Comparison of ENCODE assay signal across 15 cellular contexts in the genomic region with DNA sequence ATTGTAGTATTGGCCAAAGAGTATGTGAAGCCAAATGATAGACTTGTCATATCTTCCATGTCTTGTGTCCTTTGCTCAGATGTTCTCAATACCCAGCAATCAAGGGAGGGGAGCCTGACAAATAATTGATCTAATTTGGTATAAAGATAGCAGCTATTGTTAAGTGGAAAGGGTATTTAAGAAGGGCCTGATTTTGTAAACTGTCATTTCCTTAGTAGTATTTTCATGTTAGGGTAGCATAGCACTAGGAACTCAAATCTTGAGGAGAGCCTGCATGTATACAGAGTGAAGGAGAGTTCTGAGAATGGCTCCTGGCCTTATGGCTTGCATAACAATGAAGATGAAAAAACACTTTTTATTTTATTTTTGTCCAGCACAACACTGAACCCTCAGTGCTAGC. TPM values are rescaled to one million over a fixed set of nuclear protein-coding genes. Genes with fewer than 3 reads are reported as not detected.
DNase-seq lines count a peak whose midpoint lies in the region; ATAC-seq and TF ChIP-seq lines count a peak whose summit lies in the region.
"Had no signal": no experiment of that assay in that cellular context is flagged by ENCODE, and none has a peak within 500 bp of the region (broad histone marks: within the 10 kb centered on the region; RNA-seq: fewer than 3 reads in every experiment).

No MANE protein-coding gene starts in this region.

- H3K4me3 ChIP-seq in Loucy (ENCODE audit: low read length, poor library complexity, severe bottlenecking): no peak overlapping the region
- H3K4me3 ChIP-seq: PC-9 had no signal

- ATAC-seq in WTC11 (no peak), HG02981 (IDR thresholded peaks at IDR 0.05; ENCODE audit: unreplicated experiment) (no peak)

- no peak overlapping the region for H3K9ac ChIP-seq in Loucy (ENCODE audit: low read depth, low read length, poor library complexity, severe bottlenecking)

- CTCF ChIA-PET in WTC11 (lab: Charles Lee): no interaction called here

- no peak for TF ChIP-seq CTCF in Loucy (conservative IDR thresholded peaks at IDR 0.05; ENCODE audit: low read length)
- no peak for TF ChIP-seq CTCF in WTC11 (IDR thresholded peaks at IDR 0.05)

- no peaks in the 10 kb centered on the region for H3K9me2 ChIP-seq in Loucy (replicated peaks; ENCODE audit: low read depth, low read length)

- no peaks in the 10 kb centered on the region for H4K20me1 ChIP-seq in Loucy (ENCODE audit: insufficient read depth, low read length, poor library complexity, severe bottlenecking)

- H3F3A ChIP-seq in Loucy (ENCODE audit: low read depth): 0 out of 2 replicates have a peak, but pooled peaks cover 2% of the 10 kb centered on the region

- H2AFZ ChIP-seq in Loucy (ENCODE audit: low read length): peak overlapping the region; percentile 56
- H2AFZ ChIP-seq: PC-9 had no signal

- no peaks in the 10 kb centered on the region for H3K36me3 ChIP-seq in Loucy (ENCODE audit: insufficient read depth, low read length)

- no peaks in the 10 kb centered on the region for H3K79me2 ChIP-seq in Loucy (ENCODE audit: insufficient read depth, low read length)

- no peak overlapping the region for H3K4me2 ChIP-seq in Loucy (ENCODE audit: low read depth, low read length, poor library complexity, severe bottlenecking)
- H3K4me2 ChIP-seq: PC-9 had no signal

- no peaks in the 10 kb centered on the region for H3K27me3 Mint-ChIP-seq in WTC11 (ENCODE audit: low read depth)

- H3K36me3 Mint-ChIP-seq in WTC11: no peaks in the 10 kb centered on the region; the same call in 1 of the 2 replicates

- no peaks in the 10 kb centered on the region for H3K27me3 ChIP-seq in Loucy (ENCODE audit: insufficient read depth, low read length, poor library complexity, severe bottlenecking)

- H3K9me3 Mint-ChIP-seq in WTC11: no peaks in the 10 kb centered on the region

- H3K4me1 Mint-ChIP-seq in WTC11: peaks cover 67% of the 10 kb centered on the region

- peak overlapping the region; percentile 46 for H3K27ac Mint-ChIP-seq in WTC11

- DNase-seq in WTC11 (ENCODE audit: low spot score): no peak
- peak; percentile 55 for DNase-seq in inferior parietal cortex (ENCODE audit: extremely low spot score)
- DNase-seq in superior temporal gyrus (ENCODE audit: extremely low spot score): peak; percentile 78
- no peak for DNase-seq in activated gamma-delta T cell treated with Interleukin-2 at 50 U/mL for 16 hours
- no peak for DNase-seq in activated CD4-positive, CD25-positive, alpha-beta regulatory T cell treated with anti-CD3 and anti-CD28 coated beads, Interleukin-2, amount 50 U/mL, for 72 hours
- DNase-seq: Caco-2; DMS53; MM.1S; NCI-H1092 treated with DMSO at 0.1 percent for 48 hours; NCI-H226; NCI-H526; NK-92 treated with Interleukin-12 subunit alpha and Interleukin-12 subunit beta, amount 100 ng/mL, for 24 hours; PC-9 had no signal

- no peak overlapping the region for H3K4me3 Mint-ChIP-seq in WTC11

- H3K9me3 ChIP-seq in Loucy (ENCODE audit: insufficient read depth, low read depth, low read length): no peaks in the 10 kb centered on the region
- H3K9me3 ChIP-seq: Caco-2 had no signal

- H3K4me1 ChIP-seq in Loucy (ENCODE audit: insufficient read depth, low read length, poor library complexity, severe bottlenecking): peaks cover 9% of the 10 kb centered on the region
- H3K4me1 ChIP-seq: Caco-2 had no signal

- POLR2A ChIA-PET in WTC11 (lab: Charles Lee): no interaction called here

TF ChIP-seq in WTC11, 78 proteins besides CTCF, POLR2A, EP300 and RAD21:
- TF ChIP-seq FOXP1 (CRISPR knock-in tag; IDR thresholded peaks at IDR 0.05; ENCODE audit: borderline replicate concordance) (no peak), SMAD4 (CRISPR knock-in tag; IDR thresholded peaks at IDR 0.05) (no peak), ATF1 (CRISPR knock-in tag; IDR thresholded peaks at IDR 0.05) (no peak)
- TF ChIP-seq, protein P1, sequence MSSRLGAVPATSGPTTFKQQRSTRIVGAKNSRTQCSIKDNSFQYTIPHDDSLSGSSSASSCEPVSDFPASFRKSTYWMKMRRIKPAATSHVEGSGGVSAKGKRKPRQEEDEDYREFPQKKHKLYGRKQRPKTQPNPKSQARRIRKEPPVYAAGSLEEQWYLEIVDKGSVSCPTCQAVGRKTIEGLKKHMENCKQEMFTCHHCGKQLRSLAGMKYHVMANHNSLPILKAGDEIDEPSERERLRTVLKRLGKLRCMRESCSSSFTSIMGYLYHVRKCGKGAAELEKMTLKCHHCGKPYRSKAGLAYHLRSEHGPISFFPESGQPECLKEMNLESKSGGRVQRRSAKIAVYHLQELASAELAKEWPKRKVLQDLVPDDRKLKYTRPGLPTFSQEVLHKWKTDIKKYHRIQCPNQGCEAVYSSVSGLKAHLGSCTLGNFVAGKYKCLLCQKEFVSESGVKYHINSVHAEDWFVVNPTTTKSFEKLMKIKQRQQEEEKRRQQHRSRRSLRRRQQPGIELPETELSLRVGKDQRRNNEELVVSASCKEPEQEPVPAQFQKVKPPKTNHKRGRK (CRISPR knock-in tag; IDR thresholded peaks at IDR 0.05; ENCODE audit: borderline replicate concordance): no peak

RNA-seq across cellular contexts. Expression of a gene that starts 53.1 kb away (rescaled TPM):
- 26.7 to 31.0 TPM (median 31.0 TPM) in 3 replicates for total RNA-seq in WTC11 (2021)

Comparison
In these comparisons a context has a peak if more than half of its experiments do, and no peak if none do; other contexts are left out.
1. DNase-seq: peak in inferior parietal cortex (single experiment) and superior temporal gyrus (single experiment); none in WTC11 (single experiment), activated gamma-delta T cell treated with Interleukin-2 at 50 U/mL for 16 hours (single experiment) and activated CD4-positive, CD25-positive, alpha-beta regulatory T cell treated with anti-CD3 and anti-CD28 coated beads, Interleukin-2, amount 50 U/mL, for 72 hours (single experiment).